In genomic region chr3:114456742-114457141, GRCh38 we compare ENCODE assay signal across 7 cellular contexts.
DNase-seq lines count a peak whose midpoint lies in the region; ATAC-seq and TF ChIP-seq lines count a peak whose summit lies in the region.

No MANE protein-coding gene starts in this region.

- no peak overlapping the region for H3K4me3 ChIP-seq in parathyroid adenoma (ENCODE audit: low read depth, low read length)

- no peak for DNase-seq in NCI-H82 treated with DMSO at 0.1 percent for 48 hours (lab: John Stamatoyannopoulos, UW; ENCODE audit: unreplicated experiment)
- no peak for DNase-seq in HCEC 1CT
- DNase-seq in sciatic nerve (ENCODE audit: low spot score), result no peak

- H3K27me3 ChIP-seq in parathyroid adenoma (ENCODE audit: control insufficient read depth, insufficient read depth, low read length), result no peaks in the 10 kb centered on the region

- ATAC-seq in GM18870 (IDR thresholded peaks at IDR 0.05; ENCODE audit: unreplicated experiment) (peak; percentile 87), GM21576 (IDR thresholded peaks at IDR 0.05; ENCODE audit: unreplicated experiment) (peak; percentile 79), HG03280 (IDR thresholded peaks at IDR 0.05; ENCODE audit: unreplicated experiment) (peak; percentile 77), sciatic nerve (no peak)

- no peaks in the 10 kb centered on the region for H3K9me3 ChIP-seq in parathyroid adenoma (ENCODE audit: control insufficient read depth, low read length)

- no peaks in the 10 kb centered on the region for H3K36me3 ChIP-seq in parathyroid adenoma (ENCODE audit: control insufficient read depth, insufficient read depth, low read length)

- no peak overlapping the region for H2AFZ ChIP-seq in parathyroid adenoma

- H3K4me1 ChIP-seq in parathyroid adenoma, result peaks cover 11% of the 10 kb centered on the region

- intact Hi-C loops in sciatic nerve (cut with DNase I), result no loop called here

- no peak for TF ChIP-seq CTCF in parathyroid adenoma (IDR thresholded peaks at IDR 0.05)

- H3K9ac ChIP-seq in parathyroid adenoma, result no peak overlapping the region

- no peak overlapping the region for H3K27ac ChIP-seq in parathyroid adenoma

- H3K79me2 ChIP-seq in parathyroid adenoma, result no peaks in the 10 kb centered on the region

- peak overlapping the region; percentile 7 for H3K4me2 ChIP-seq in parathyroid adenoma (ENCODE audit: low read length)
